Comparison of ENCODE assay signal across 27 cellular contexts in the genomic region with DNA sequence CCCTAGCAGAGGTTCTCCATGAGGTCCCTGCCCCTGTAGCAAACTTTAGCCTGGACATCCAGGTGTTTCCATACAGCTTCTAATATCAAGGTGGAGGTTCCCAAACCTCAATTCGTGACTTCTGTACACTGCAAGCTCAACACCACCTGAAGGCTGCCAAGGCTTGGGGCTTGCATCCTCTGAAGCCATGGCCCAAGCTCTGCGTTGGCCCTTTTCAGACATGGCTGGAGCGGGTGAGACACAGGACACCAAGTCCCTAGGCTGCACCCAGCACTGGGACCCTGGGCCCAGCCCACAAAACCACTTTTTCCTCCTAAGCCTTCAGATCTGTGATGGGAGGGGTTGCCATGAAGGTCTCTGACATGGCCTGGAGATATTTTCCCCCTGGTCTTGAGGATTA.
"Had no signal": no experiment of that assay in that cellular context is flagged by ENCODE, and none has a peak within 500 bp of the region (broad histone marks: within the 10 kb centered on the region; RNA-seq: fewer than 3 reads in every experiment).

No MANE protein-coding gene starts in this region.

- H3K36me3 Mint-ChIP-seq: stimulated activated effector memory CD8-positive, alpha-beta T cell treated with anti-CD3 and anti-CD28 coated beads, Interleukin-12 subunit alpha, Interleukin-12 subunit beta, amount 100 ng/mL, for 72 hours; stimulated activated memory B cell treated with anti-CD40 and anti-IgM and Interleukin-4, amounts not matched to agents 10 μg/mL and 1 μg/mL and 100 μg/mL, for 72 hours; stimulated activated naive B cell treated with anti-CD40 and anti-IgM and Interleukin-4, amounts not matched to agents 10 μg/mL and 1 μg/mL and 100 μg/mL, for 72 hours; type B pancreatic cell had no signal

- H3K4me1 ChIP-seq: suprapubic skin, testis, thyroid gland, tibial artery, transverse colon, upper lobe of left lung, upper lobe of right lung, uterus, vagina had no signal

- ATAC-seq: stimulated activated effector memory CD8-positive, alpha-beta T cell treated with anti-CD3 and anti-CD28 coated beads, Interleukin-12 subunit alpha, Interleukin-12 subunit beta, amount 100 ng/mL, for 72 hours; stimulated activated memory B cell treated with anti-CD40 and anti-IgM and Interleukin-4, amounts not matched to agents 10 μg/mL and 1 μg/mL and 100 μg/mL, for 72 hours; stimulated activated naive B cell treated with anti-CD40 and anti-IgM and Interleukin-4, amounts not matched to agents 10 μg/mL and 1 μg/mL and 100 μg/mL, for 72 hours; stimulated activated naive CD8-positive, alpha-beta T cell treated with anti-CD3 and anti-CD28 coated beads, Interleukin-15, amount 100 ng/mL, for 72 hours; stimulated activated naive CD8-positive, alpha-beta T cell treated with anti-CD3 and anti-CD28 coated beads, Interleukin-15, Interleukin-2, amounts not matched to agents 100 U/mL and 50 U/mL, for 24 hours; upper lobe of right lung had no signal

- H3K36me3 ChIP-seq: stomach, suprapubic skin, thoracic aorta, thyroid gland, tibial artery, tibial nerve, transverse colon, upper lobe of left lung, upper lobe of right lung, uterus, vagina had no signal

- H3K4me3 Mint-ChIP-seq: stimulated activated effector memory CD8-positive, alpha-beta T cell treated with anti-CD3 and anti-CD28 coated beads, Interleukin-12 subunit alpha, Interleukin-12 subunit beta, amount 100 ng/mL, for 72 hours; stimulated activated memory B cell treated with anti-CD40 and anti-IgM and Interleukin-4, amounts not matched to agents 10 μg/mL and 1 μg/mL and 100 μg/mL, for 72 hours; stimulated activated naive B cell treated with anti-CD40 and anti-IgM and Interleukin-4, amounts not matched to agents 10 μg/mL and 1 μg/mL and 100 μg/mL, for 72 hours; stimulated activated naive CD8-positive, alpha-beta T cell treated with anti-CD3 and anti-CD28 coated beads, Interleukin-15, amount 100 ng/mL, for 72 hours; stimulated activated naive CD8-positive, alpha-beta T cell treated with anti-CD3 and anti-CD28 coated beads, Interleukin-15, Interleukin-2, amounts not matched to agents 100 ng/mL and 50 ng/mL, for 24 hours; type B pancreatic cell had no signal

- H3K4me1 Mint-ChIP-seq: stimulated activated effector memory CD8-positive, alpha-beta T cell treated with anti-CD3 and anti-CD28 coated beads, Interleukin-12 subunit alpha, Interleukin-12 subunit beta, amount 100 ng/mL, for 72 hours; stimulated activated memory B cell treated with anti-CD40 and anti-IgM and Interleukin-4, amounts not matched to agents 10 μg/mL and 1 μg/mL and 100 μg/mL, for 72 hours; stimulated activated naive B cell treated with anti-CD40 and anti-IgM and Interleukin-4, amounts not matched to agents 10 μg/mL and 1 μg/mL and 100 μg/mL, for 72 hours; stimulated activated naive CD8-positive, alpha-beta T cell treated with anti-CD3 and anti-CD28 coated beads, Interleukin-15, amount 100 ng/mL, for 72 hours had no signal

- H3K9me3 ChIP-seq: stomach, suprapubic skin, testis, thoracic aorta, thyroid gland, tibial artery, tibial nerve, transverse colon, upper lobe of left lung, upper lobe of right lung, uterus, vagina had no signal

- H3K4me3 ChIP-seq: stomach, suprapubic skin, testis, thoracic aorta, thyroid gland, tibial artery, tibial nerve, transverse colon, upper lobe of left lung, upper lobe of right lung, uterus, vagina had no signal

- H3K27me3 ChIP-seq: stomach, suprapubic skin, testis, thyroid gland, tibial artery, tibial nerve, transverse colon, upper lobe of left lung, upper lobe of right lung, uterus, vagina had no signal

- H3K27ac Mint-ChIP-seq: stimulated activated effector memory CD8-positive, alpha-beta T cell treated with anti-CD3 and anti-CD28 coated beads, Interleukin-12 subunit alpha, Interleukin-12 subunit beta, amount 100 ng/mL, for 72 hours; stimulated activated memory B cell treated with anti-CD40 and anti-IgM and Interleukin-4, amounts not matched to agents 10 μg/mL and 1 μg/mL and 100 μg/mL, for 72 hours; stimulated activated naive B cell treated with anti-CD40 and anti-IgM and Interleukin-4, amounts not matched to agents 10 μg/mL and 1 μg/mL and 100 μg/mL, for 72 hours; stimulated activated naive CD8-positive, alpha-beta T cell treated with anti-CD3 and anti-CD28 coated beads, Interleukin-15, amount 100 ng/mL, for 72 hours; stimulated activated naive CD8-positive, alpha-beta T cell treated with anti-CD3 and anti-CD28 coated beads, Interleukin-15, Interleukin-2, amounts not matched to agents 100 ng/mL and 50 ng/mL, for 24 hours; type B pancreatic cell had no signal

- H3K27ac ChIP-seq: stomach, suprapubic skin, testis, thoracic aorta, thyroid gland, tibial artery, tibial nerve, transverse colon, upper lobe of left lung, upper lobe of right lung, uterus, vagina had no signal

- H3K27me3 Mint-ChIP-seq: stimulated activated memory B cell treated with anti-CD40 and anti-IgM and Interleukin-4, amounts not matched to agents 10 μg/mL and 1 μg/mL and 100 μg/mL, for 72 hours; stimulated activated naive B cell treated with anti-CD40 and anti-IgM and Interleukin-4, amounts not matched to agents 10 μg/mL and 1 μg/mL and 100 μg/mL, for 72 hours; stimulated activated naive CD8-positive, alpha-beta T cell treated with anti-CD3 and anti-CD28 coated beads, Interleukin-15, amount 100 ng/mL, for 72 hours; stimulated activated naive CD8-positive, alpha-beta T cell treated with anti-CD3 and anti-CD28 coated beads, Interleukin-15, Interleukin-2, amounts not matched to agents 100 ng/mL and 50 ng/mL, for 24 hours; type B pancreatic cell had no signal

- DNase-seq: stimulated activated CD4-positive, alpha-beta T cell treated with anti-CD3 and anti-CD28 coated beads, Interleukin-2, amount 100 ng/mL, for 48 hours; stimulated activated CD4-positive, alpha-beta T cell treated with anti-CD3 and anti-CD28 coated beads, Interleukin-4, amount 100 ng/mL, for 1 hour; stimulated activated CD4-positive, alpha-beta T cell treated with anti-CD3 and anti-CD28 coated beads, Interleukin-4, amount 100 ng/mL, for 24 hours; stimulated activated CD4-positive, alpha-beta T cell treated with anti-CD3 and anti-CD28 coated beads, Interleukin-4, amount 100 ng/mL, for 4 hours; stimulated activated CD8-positive, alpha-beta memory T cell treated with anti-CD3 and anti-CD28 coated beads, Interleukin-4, amount 100 ng/mL, for 48 hours; stimulated activated naive B cell treated with anti-CD40 and anti-IgM and Interleukin-4, amounts not matched to agents 10 μg/mL and 1 μg/mL and 100 μg/mL, for 72 hours; stimulated activated naive CD4-positive, alpha-beta T cell; stimulated activated naive CD4-positive, alpha-beta T cell treated with Interleukin-2 at 50 U/mL for 16 hours; stimulated activated naive CD8-positive, alpha-beta T cell treated with anti-CD3 and anti-CD28 coated beads, Interleukin-15, amount 100 ng/mL, for 72 hours; stimulated activated naive CD8-positive, alpha-beta T cell treated with anti-CD3 and anti-CD28 coated beads, Interleukin-15, Interleukin-2, amounts not matched to agents 100 U/mL and 50 U/mL, for 24 hours; stomach; substantia nigra; testis; thyroid gland; tibial artery; transverse colon; upper lobe of left lung; upper lobe of right lung; uterus had no signal
